In the genomic region with DNA sequence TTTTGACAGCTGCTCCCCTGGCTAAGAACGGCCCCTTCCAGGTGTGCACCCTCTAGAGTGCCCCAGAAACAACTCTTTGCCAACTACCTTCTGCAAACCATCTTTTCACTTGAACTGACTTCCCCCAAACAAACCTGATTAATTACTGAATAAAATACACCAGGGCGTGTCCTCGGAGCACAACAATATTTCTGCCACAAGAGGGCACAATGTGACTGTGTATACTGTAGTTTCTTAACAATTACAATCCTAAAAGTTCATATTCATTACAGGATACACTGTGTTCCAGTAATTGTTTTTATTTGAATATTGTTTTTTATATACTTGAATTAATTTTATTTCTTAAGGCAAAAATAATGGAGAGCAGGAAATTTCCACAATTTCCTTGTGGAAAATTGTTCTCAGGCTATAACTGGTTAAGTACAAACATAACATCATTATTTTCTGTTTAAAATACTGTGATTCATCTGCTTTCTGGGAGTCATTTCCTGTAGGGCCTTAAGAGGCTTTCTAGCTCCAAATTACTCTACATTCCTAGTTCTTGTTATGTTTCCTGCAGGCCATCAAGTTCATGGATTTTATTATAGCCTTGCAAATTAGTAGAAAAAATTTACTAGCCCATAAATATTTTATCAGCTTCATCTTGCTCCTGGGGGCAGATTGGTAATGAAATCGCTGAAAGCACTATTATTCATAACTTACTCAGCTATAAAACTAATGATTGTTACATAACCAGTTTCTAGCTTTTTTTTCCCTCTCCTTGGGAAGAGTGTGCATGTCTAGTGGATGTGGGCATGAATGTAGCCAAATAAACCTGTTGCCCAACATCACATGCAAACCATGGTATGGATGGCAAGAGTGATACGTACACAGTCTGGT, we compare ENCODE assay signal across 9 cellular contexts. TPM values are rescaled to one million over a fixed set of nuclear protein-coding genes. Genes with fewer than 3 reads are reported as not detected.
DNase-seq lines count a peak whose midpoint lies in the region; ATAC-seq and TF ChIP-seq lines count a peak whose summit lies in the region.
"Had no signal": no experiment of that assay in that cellular context is flagged by ENCODE, and none has a peak within 500 bp of the region (broad histone marks: within the 10 kb centered on the region; RNA-seq: fewer than 3 reads in every experiment).

No MANE protein-coding gene starts in this region.

- DNase-seq in Caco-2, result peak in 1 of 2 experiments; percentile 58
- DNase-seq in NCI-H774 (lab: John Stamatoyannopoulos, UW), result peak; percentile 80
- peak; percentile 10 to 23 for DNase-seq in activated CD4-positive, alpha-beta T cell treated with anti-CD3 and anti-CD28 coated beads, Interleukin-2, amount 50 U/mL, for 4 hours
- DNase-seq in endodermal cell, result peak; percentile 71
- peak; percentile 83 for DNase-seq in myocyte (ENCODE audit: low read depth)
- DNase-seq in testis, result peak; percentile 80

- no peak for TF ChIP-seq POLR2A in testis (IDR thresholded peaks at IDR 0.05)

- peak; percentile 68 to 79 for TF ChIP-seq CTCF in Caco-2 (IDR thresholded peaks at IDR 0.05; ENCODE audit: insufficient read depth in 1 of 2, low read depth in 1 of 2, low read length in 1 of 2, severe bottlenecking in 1 of 2, unreplicated experiment in 1 of 2)
- peak; percentile 93 for TF ChIP-seq CTCF in endodermal cell (conservative IDR thresholded peaks at IDR 0.05)
- TF ChIP-seq CTCF in testis (IDR thresholded peaks at IDR 0.05), result peak; percentile 67 to 77 (median 73)

- H3K27me3 Mint-ChIP-seq in Caco-2 (ENCODE audit: insufficient read depth, unreplicated experiment) (no peaks in the 10 kb centered on the region), endodermal cell (ENCODE audit: insufficient read depth) (no peaks in the 10 kb centered on the region)

- H3K4me1 ChIP-seq in Caco-2, result peaks cover 3% of the 10 kb centered on the region; the same call in 1 of the 2 replicates
- no peaks in the 10 kb centered on the region for H3K4me1 ChIP-seq in endodermal cell (ENCODE audit: control insufficient read depth, insufficient read depth, low read length)
- H3K4me1 ChIP-seq in testis, result no peaks in the 10 kb centered on the region

- H3K36me3 ChIP-seq in Caco-2 (ENCODE audit: control insufficient read depth, insufficient read depth, low read length), result no peaks in the 10 kb centered on the region
- H3K36me3 ChIP-seq in endodermal cell (ENCODE audit: control insufficient read depth, insufficient read depth, low read length), result no peaks in the 10 kb centered on the region
- H3K36me3 ChIP-seq in testis (ENCODE audit: low read depth, missing control alignments), result no peaks in the 10 kb centered on the region

- WGBS in endodermal cell (ENCODE audit: insufficient coverage in 1 of 2, insufficient read length in 1 of 2), 2 experiments, result 20 to 28% methylated on average over 4 to 5 of the region's 5 CpGs
- WGBS in testis, 2 donors, result 38 to 41% methylated on average over 5 of the region's 5 CpGs

- H3K4me3 ChIP-seq in Caco-2 (ENCODE audit: low read depth, low read length) (no peak overlapping the region), endodermal cell (ENCODE audit: low read length) (no peak overlapping the region), testis (no peak overlapping the region)

- H3K4me1 Mint-ChIP-seq in Caco-2 (ENCODE audit: low read depth, unreplicated experiment) (no peaks in the 10 kb centered on the region), endodermal cell (no peaks in the 10 kb centered on the region)

- CTCF ChIA-PET in Caco-2 (lab: Charles Lee), result no interaction called here

- H3K27ac ChIP-seq in endodermal cell (ENCODE audit: low read depth, low read length), result no peak overlapping the region
- no peak overlapping the region for H3K27ac ChIP-seq in testis

- H3K9me3 ChIP-seq in Caco-2 (no peaks in the 10 kb centered on the region; the same call in 1 of the 2 replicates), endodermal cell (ENCODE audit: control insufficient read depth, low read length) (peaks cover 9% of the 10 kb centered on the region), testis (no peaks in the 10 kb centered on the region)

- ATAC-seq in HG02885 (IDR thresholded peaks at IDR 0.05; ENCODE audit: poor library complexity, unreplicated experiment), result peak; percentile 50
- ATAC-seq in HG02884 (IDR thresholded peaks at IDR 0.05; ENCODE audit: unreplicated experiment), result no peak

- intact Hi-C loops in Caco-2 (cut with micrococcal nuclease; ENCODE audit: unreplicated experiment) (loop anchor here (1.0 to 5.0 kb wide), 6 partner anchors 155 to 729 kb away; a partner anchor contains a TSS), testis (cut with DNase I; ENCODE audit: low total_unique reads) (loop anchor here (10.0 kb wide), 1 partner anchor 417 kb away; no protein-coding TSS in a partner anchor)

- no peak overlapping the region for H3K27ac Mint-ChIP-seq in Caco-2 (ENCODE audit: unreplicated experiment)
- H3K27ac Mint-ChIP-seq in endodermal cell, result no peak overlapping the region

- H3K36me3 Mint-ChIP-seq in Caco-2 (ENCODE audit: insufficient read depth, unreplicated experiment) (no peaks in the 10 kb centered on the region), endodermal cell (ENCODE audit: low read depth) (no peaks in the 10 kb centered on the region)

- POLR2A ChIA-PET in Caco-2 (lab: Charles Lee), result no interaction called here

- H3K9ac ChIP-seq in endodermal cell (ENCODE audit: extremely low read depth, low read length, poor library complexity, severe bottlenecking), result no peak overlapping the region

- no peaks in the 10 kb centered on the region for H3K9me3 Mint-ChIP-seq in Caco-2 (ENCODE audit: unreplicated experiment)
- H3K9me3 Mint-ChIP-seq in endodermal cell, result peaks cover 10% of the 10 kb centered on the region

- no TSS peak for BruUV-seq in Caco-2 (replicated peaks; lab: Mats Ljungman, UMichigan)

- H3K27me3 ChIP-seq in Caco-2 (replicated peaks; ENCODE audit: control insufficient read depth, insufficient read depth, low read length), result no peaks in the 10 kb centered on the region
- no peaks in the 10 kb centered on the region for H3K27me3 ChIP-seq in endodermal cell (ENCODE audit: control insufficient read depth, insufficient read depth, low read length, poor library complexity, severe bottlenecking)
- no peaks in the 10 kb centered on the region for H3K27me3 ChIP-seq in testis

- no peak overlapping the region for H3K4me3 Mint-ChIP-seq in Caco-2 (ENCODE audit: unreplicated experiment)
- H3K4me3 Mint-ChIP-seq in endodermal cell, result no peak overlapping the region

RNA-seq across cellular contexts. Expression of a gene that starts 51.9 kb away (rescaled TPM):
- total RNA-seq in Caco-2 (2022), result not detected in 2 replicates
- total RNA-seq in endodermal cell, result not detected
- not detected for polyA plus RNA-seq in endodermal cell (2013, experiment 1 of 2)
- not detected for polyA plus RNA-seq in endodermal cell (2013, experiment 2 of 2)
- total RNA-seq in myocyte, result not detected in 2 replicates
- polyA plus RNA-seq in myocyte (2012), result not detected
- 10 to 100 TPM; 17.2 to 25.0 TPM for total RNA-seq in testis
- polyA plus RNA-seq in testis (ENCODE audit: insufficient read depth, low read depth, low replicate concordance), result 49.5 TPM
- total RNA-seq: T-helper 1 cell treated with Interleukin-12 subunit alpha and Interleukin-12 subunit beta and Interleukin-4 antibody, amounts not matched to agents 30 ng/mL and 1 ng/mL, for 36 hours had no signal

Comparison
In these comparisons a context has a peak if more than half of its experiments do, and no peak if none do; other contexts are left out.
1. RNA of a gene that starts 51.9 kb away (total RNA-seq): 17.2 to 25.0 TPM in testis; not detected in Caco-2, not detected in endodermal cell and not detected in myocyte; every median in the first group is over 10 times any median in the second.
2. Peak in every context shown above with its lines, with median percentiles within 50 percentile points of each other: CTCF ChIP-seq.